ENCODE assay signal across 19 cellular contexts in genomic region chr2:157930728-157931127, GRCh38.
"Had no signal": no experiment of that assay in that cellular context is flagged by ENCODE, and none has a peak within 500 bp of the region (broad histone marks: within the 10 kb centered on the region; RNA-seq: fewer than 3 reads in every experiment).

No MANE protein-coding gene starts in this region.

- H3K27me3 ChIP-seq: MG63, SJSA1 had no signal

- H3K27ac ChIP-seq: HL-60, RWPE1, SJSA1, SK-N-MC had no signal

- H3K36me3 ChIP-seq: MG63, SJSA1 had no signal

- ATAC-seq: Panc1, PC-3 had no signal

- H3K9me3 ChIP-seq: MG63, SJSA1 had no signal

- DNase-seq: MG63, NCI-H1092 treated with DMSO at 0.1 percent for 48 hours, NCI-H1436, NCI-H187, NCI-H2029, NCI-H2081 treated with DMSO at 0.1 percent for 48 hours, NCI-H2171, NCI-H226, NCI-H446, NCI-H510A, NCI-H524 treated with DMSO at 0.1 percent for 48 hours, NCI-H774, PC-3, SIG-M5 had no signal

- H3K4me3 ChIP-seq: MG63, SJSA1, SK-N-MC had no signal
